In the genomic region with DNA sequence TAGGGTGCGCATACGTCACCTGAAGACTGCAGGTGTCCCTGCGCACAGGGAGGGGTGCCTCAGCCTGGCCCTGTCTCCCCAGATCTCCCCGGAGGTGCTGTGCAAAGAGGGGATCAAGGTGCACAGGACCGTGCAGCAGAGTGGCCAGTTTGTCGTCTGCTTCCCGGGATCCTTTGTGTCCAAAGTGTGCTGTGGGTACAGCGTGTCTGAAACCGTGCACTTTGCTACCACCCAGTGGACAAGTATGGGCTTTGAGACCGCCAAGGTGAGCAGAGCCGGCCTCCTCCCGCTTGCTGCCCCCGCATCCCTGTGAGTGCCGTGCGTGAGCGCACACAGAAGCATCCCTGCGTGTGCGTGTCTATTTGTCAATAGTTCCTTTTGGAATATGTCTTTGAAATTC, we compare ENCODE assay signal across 10 cellular contexts.
A peak's percentile ranks its signal among the peaks of the same experiment; 100 is the strongest.
DNase-seq lines count a peak whose midpoint lies in the region; ATAC-seq lines count a peak whose summit lies in the region.
"Had no signal": no experiment of that assay in that cellular context is flagged by ENCODE, and none has a peak within 500 bp of the region (broad histone marks: within the 10 kb centered on the region; RNA-seq: fewer than 3 reads in every experiment).

No MANE protein-coding gene starts in this region.

- no peaks in the 10 kb centered on the region for H3K9me3 ChIP-seq in SK-N-MC (ENCODE audit: low read depth, low read length)
- H3K9me3 ChIP-seq in skeletal muscle tissue (ENCODE audit: control insufficient read depth in 3 of 3, low read length in 3 of 3) = no peaks in the 10 kb centered on the region
- no peaks in the 10 kb centered on the region for H3K9me3 ChIP-seq in naive thymus-derived CD4-positive, alpha-beta T cell (ENCODE audit: control insufficient read depth in 2 of 3, low read length in 3 of 3)
- H3K9me3 ChIP-seq: ovary had no signal

- H3K27me3 ChIP-seq in skeletal muscle tissue (ENCODE audit: control insufficient read depth in 3 of 3, insufficient read depth in 3 of 3, low read length in 3 of 3) = no peaks in the 10 kb centered on the region
- no peaks in the 10 kb centered on the region for H3K27me3 ChIP-seq in naive thymus-derived CD4-positive, alpha-beta T cell (ENCODE audit: control insufficient read depth in 2 of 2, insufficient read depth in 2 of 2, low read length in 2 of 2)
- H3K27me3 ChIP-seq: ovary had no signal

- DNase-seq in activated CD4-positive, alpha-beta T cell treated with anti-CD3 and anti-CD28 coated beads, Interleukin-2, amount 10 ng/mL, durations not matched to agents 24 days and 14 days = no peak
- DNase-seq in activated CD4-positive, alpha-beta T cell treated with anti-CD3 and anti-CD28 coated beads for 4 hours = no peak
- no peak for DNase-seq in SK-N-MC (ENCODE audit: low read depth, low spot score)
- no peak for DNase-seq in Right ventricle myocardium superior
- no peak for DNase-seq in naive thymus-derived CD4-positive, alpha-beta T cell
- DNase-seq in stimulated activated CD4-positive, alpha-beta T cell treated with anti-CD3 and anti-CD28 coated beads, Interleukin-1b, Interleukin-23, amount 100 ng/mL, for 48 hours = no peak
- DNase-seq: activated CD4-positive, alpha-beta memory T cell treated with anti-CD3 and anti-CD28 coated beads, Interleukin-2, amount 10 ng/mL, durations not matched to agents 7 days and 5 days had no signal

- H3K27me3 Mint-ChIP-seq in activated CD4-positive, alpha-beta T cell treated with anti-CD3 and anti-CD28 coated beads, Interleukin-2, amount 10 ng/mL, durations not matched to agents 24 days and 14 days = no peaks in the 10 kb centered on the region
- no peaks in the 10 kb centered on the region for H3K27me3 Mint-ChIP-seq in naive thymus-derived CD4-positive, alpha-beta T cell
- H3K27me3 Mint-ChIP-seq: activated CD4-positive, alpha-beta memory T cell treated with anti-CD3 and anti-CD28 coated beads, Interleukin-2, amount 10 ng/mL, durations not matched to agents 7 days and 5 days had no signal

- no peak overlapping the region for H3K4me3 Mint-ChIP-seq in activated CD4-positive, alpha-beta T cell treated with anti-CD3 and anti-CD28 coated beads, Interleukin-2, amount 10 ng/mL, durations not matched to agents 24 days and 14 days
- no peak overlapping the region for H3K4me3 Mint-ChIP-seq in naive thymus-derived CD4-positive, alpha-beta T cell
- H3K4me3 Mint-ChIP-seq: activated CD4-positive, alpha-beta memory T cell treated with anti-CD3 and anti-CD28 coated beads, Interleukin-2, amount 10 ng/mL, durations not matched to agents 7 days and 5 days had no signal

- H3K4me3 ChIP-seq in SK-N-MC (no peak overlapping the region), skeletal muscle tissue (ENCODE audit: low read length in 3 of 3) (peak overlapping the region in 2 of 3 donors; percentile 42 to 45)
- no peak overlapping the region for H3K4me3 ChIP-seq in naive thymus-derived CD4-positive, alpha-beta T cell (ENCODE audit: low read length)
- H3K4me3 ChIP-seq: ovary had no signal

- peaks cover 71% of the 10 kb centered on the region for H3K36me3 Mint-ChIP-seq in activated CD4-positive, alpha-beta T cell treated with anti-CD3 and anti-CD28 coated beads, Interleukin-2, amount 10 ng/mL, durations not matched to agents 24 days and 14 days (ENCODE audit: low read depth)
- peaks cover 7 to 68% (median 20%) of the 10 kb centered on the region in 5 donors for H3K36me3 Mint-ChIP-seq in naive thymus-derived CD4-positive, alpha-beta T cell

- H3K27ac ChIP-seq in SK-N-MC = 0 out of 2 replicates have a peak overlapping the region, but pooled peaks have one; percentile 3
- peak overlapping the region; percentile 84 for H3K27ac ChIP-seq in skeletal muscle tissue (ENCODE audit: low read depth, low read length)
- H3K27ac ChIP-seq in naive thymus-derived CD4-positive, alpha-beta T cell (ENCODE audit: low read depth, low read length) = no peak overlapping the region
- H3K27ac ChIP-seq: ovary had no signal

- no peaks in the 10 kb centered on the region for H3K9me3 Mint-ChIP-seq in activated CD4-positive, alpha-beta T cell treated with anti-CD3 and anti-CD28 coated beads, Interleukin-2, amount 10 ng/mL, durations not matched to agents 24 days and 14 days
- peaks cover 0 to 4% (median 0%) of the 10 kb centered on the region in 11 donors for H3K9me3 Mint-ChIP-seq in naive thymus-derived CD4-positive, alpha-beta T cell
- H3K9me3 Mint-ChIP-seq: activated CD4-positive, alpha-beta memory T cell treated with anti-CD3 and anti-CD28 coated beads, Interleukin-2, amount 10 ng/mL, durations not matched to agents 7 days and 5 days had no signal

- peak; percentile 72 for ATAC-seq in Right ventricle myocardium superior (ENCODE audit: poor library complexity)
- no peak for ATAC-seq in GM18909 (IDR thresholded peaks at IDR 0.05; ENCODE audit: poor library complexity, unreplicated experiment)
- no peak for ATAC-seq in naive thymus-derived CD4-positive, alpha-beta T cell

- H3K9ac ChIP-seq in SK-N-MC (ENCODE audit: insufficient read length) (no peak overlapping the region), skeletal muscle tissue (ENCODE audit: low read depth in 1 of 3, low read length in 3 of 3) (peak overlapping the region in 2 of 3 donors; percentile 35 to 77)

- H3K4me1 Mint-ChIP-seq in activated CD4-positive, alpha-beta T cell treated with anti-CD3 and anti-CD28 coated beads, Interleukin-2, amount 10 ng/mL, durations not matched to agents 24 days and 14 days = peaks cover 5% of the 10 kb centered on the region
- H3K4me1 Mint-ChIP-seq in naive thymus-derived CD4-positive, alpha-beta T cell = peaks cover 5 to 15% (median 7%) of the 10 kb centered on the region in 7 donors
- H3K4me1 Mint-ChIP-seq: activated CD4-positive, alpha-beta memory T cell treated with anti-CD3 and anti-CD28 coated beads, Interleukin-2, amount 10 ng/mL, durations not matched to agents 7 days and 5 days had no signal

- CTCF ChIA-PET in naive thymus-derived CD4-positive, alpha-beta T cell (lab: Charles Lee) = no interaction called here

- POLR2A ChIA-PET in naive thymus-derived CD4-positive, alpha-beta T cell (lab: Charles Lee) = no interaction called here

- H3K27ac Mint-ChIP-seq in activated CD4-positive, alpha-beta T cell treated with anti-CD3 and anti-CD28 coated beads, Interleukin-2, amount 10 ng/mL, durations not matched to agents 24 days and 14 days = peak overlapping the region; percentile 20
- peak overlapping the region in 4 of 9 donors; percentile 15 to 72 (median 55) for H3K27ac Mint-ChIP-seq in naive thymus-derived CD4-positive, alpha-beta T cell
- H3K27ac Mint-ChIP-seq: activated CD4-positive, alpha-beta memory T cell treated with anti-CD3 and anti-CD28 coated beads, Interleukin-2, amount 10 ng/mL, durations not matched to agents 7 days and 5 days had no signal

- H3K36me3 ChIP-seq in SK-N-MC (ENCODE audit: insufficient read depth, low read length) (peaks cover 98% of the 10 kb centered on the region), skeletal muscle tissue (ENCODE audit: control insufficient read depth in 3 of 3, insufficient read depth in 3 of 3, low read length in 3 of 3) (peaks cover 27 to 56% (median 56%) of the 10 kb centered on the region in 3 donors)
- H3K36me3 ChIP-seq in naive thymus-derived CD4-positive, alpha-beta T cell (ENCODE audit: control insufficient read depth in 2 of 3, insufficient read depth in 3 of 3, low read length in 3 of 3) = peaks cover 0 to 96% (median 9%) of the 10 kb centered on the region in 3 experiments
- H3K36me3 ChIP-seq: ovary had no signal

- intact Hi-C loops in activated CD4-positive, alpha-beta T cell treated with anti-CD3 and anti-CD28 coated beads, Interleukin-2, amount 10 ng/mL, durations not matched to agents 24 days and 14 days (cut with micrococcal nuclease) = no loop called here
- intact Hi-C loops in Right ventricle myocardium superior (cut with DNase I) = no loop called here
- intact Hi-C loops in naive thymus-derived CD4-positive, alpha-beta T cell (cut with micrococcal nuclease) = no loop called here

- peaks cover 24 to 54% (median 41%) of the 10 kb centered on the region in 3 donors for H3K4me1 ChIP-seq in skeletal muscle tissue (ENCODE audit: control insufficient read depth in 3 of 3, insufficient read depth in 3 of 3, low read length in 3 of 3)
- no peaks in the 10 kb centered on the region for H3K4me1 ChIP-seq in naive thymus-derived CD4-positive, alpha-beta T cell (ENCODE audit: control insufficient read depth in 2 of 2, insufficient read depth in 2 of 2, low read length in 2 of 2)

Comparison
In these comparisons a context has a peak if more than half of its experiments do, and no peak if none do; other contexts are left out.
1. H3K4me3 ChIP-seq: peak in skeletal muscle tissue (2 of 3); none in SK-N-MC (single experiment) and naive thymus-derived CD4-positive, alpha-beta T cell (single experiment).